In genomic region chr12:122726056-122726558, GRCh38 we compare ENCODE assay signal across 9 cellular contexts. TPM values are rescaled to one million over a fixed set of nuclear protein-coding genes. Genes with fewer than 3 reads are reported as not detected.
A peak's percentile ranks its signal among the peaks of the same experiment; 100 is the strongest.
DNase-seq lines count a peak whose midpoint lies in the region; ATAC-seq and TF ChIP-seq lines count a peak whose summit lies in the region.
"Had no signal": no experiment of that assay in that cellular context is flagged by ENCODE, and none has a peak within 500 bp of the region (broad histone marks: within the 10 kb centered on the region; RNA-seq: fewer than 3 reads in every experiment).

No MANE protein-coding gene starts in this region.

- H3K27ac Mint-ChIP-seq in activated T-cell treated with anti-CD3 and anti-CD28 coated beads, Interleukin-2, amount 50 U/mL, for 72 hours: peak overlapping the region; percentile 71

- TF ChIP-seq CTCF in GM06990 (IDR thresholded peaks at IDR 0.05; ENCODE audit: insufficient read depth, low read length, poor library complexity, severe bottlenecking): no peak

- H3K4me1 ChIP-seq in HUES64 (ENCODE audit: insufficient read depth, low read length): peaks cover 7% of the 10 kb centered on the region; the same call in 1 of the 2 replicates

- 21% methylated on average over 1 of the region's 5 CpGs for WGBS in HUES64

- peaks cover 12% of the 10 kb centered on the region for H3K27me3 Mint-ChIP-seq in activated T-cell treated with anti-CD3 and anti-CD28 coated beads, Interleukin-2, amount 50 U/mL, for 72 hours (ENCODE audit: low read depth)

- H3K27me3 ChIP-seq in GM06990 (replicated peaks; ENCODE audit: control insufficient read depth, insufficient read depth, low read length): no peaks in the 10 kb centered on the region
- H3K27me3 ChIP-seq in HUES64 (ENCODE audit: insufficient read depth, low read length): no peaks in the 10 kb centered on the region

- no peaks in the 10 kb centered on the region for H3K9me3 Mint-ChIP-seq in activated T-cell treated with anti-CD3 and anti-CD28 coated beads, Interleukin-2, amount 50 U/mL, for 72 hours

- H3K27ac ChIP-seq in HUES64 (ENCODE audit: low read depth, low read length): peak overlapping the region; percentile 66

- peak overlapping the region; percentile 63 to 77 for H3K4me3 Mint-ChIP-seq in activated T-cell treated with anti-CD3 and anti-CD28 coated beads, Interleukin-2, amount 50 U/mL, for 72 hours

- H3K36me3 Mint-ChIP-seq in activated T-cell treated with anti-CD3 and anti-CD28 coated beads, Interleukin-2, amount 50 U/mL, for 72 hours (ENCODE audit: insufficient read depth in 2 of 2): no peaks in the 10 kb centered on the region

- H3K4me1 Mint-ChIP-seq in activated T-cell treated with anti-CD3 and anti-CD28 coated beads, Interleukin-2, amount 50 U/mL, for 72 hours (ENCODE audit: low read depth): peaks cover 65% of the 10 kb centered on the region

- H3K9ac ChIP-seq in HUES64 (ENCODE audit: low read depth, low read length): peak overlapping the region; percentile 49; the same call in 1 of the 2 replicates

- ATAC-seq in activated T-cell treated with anti-CD3 and anti-CD28 coated beads, Interleukin-2, amount 50 U/mL, for 72 hours (replicated peaks in 1 of 2): peak; percentile 46 to 47
- ATAC-seq in GM21825 (IDR thresholded peaks at IDR 0.05; ENCODE audit: unreplicated experiment): no peak
- no peak for ATAC-seq in HG02571 (IDR thresholded peaks at IDR 0.05; ENCODE audit: unreplicated experiment)

- H3K9me3 ChIP-seq in HUES64 (ENCODE audit: insufficient read depth, low read depth, low read length): no peaks in the 10 kb centered on the region

- no peaks in the 10 kb centered on the region for H3K36me3 ChIP-seq in GM06990 (ENCODE audit: control insufficient read depth, insufficient read depth, low read length)
- no peaks in the 10 kb centered on the region for H3K36me3 ChIP-seq in HUES64 (ENCODE audit: insufficient read depth, low read length)

- DNase-seq in GM06990 (ENCODE audit: extremely low read depth, insufficient read length) (peak; percentile 50), lung microvascular endothelial cell (ENCODE audit: low read depth in 2 of 2) (peak; percentile 23 to 67), NCI-H1105 treated with DMSO at 0.1 percent for 48 hours (lab: John Stamatoyannopoulos, UW) (no peak), NCI-H2081 (lab: John Stamatoyannopoulos, UW) (no peak)
- peak in 1 of 2 donors; percentile 45 for DNase-seq in activated T-cell treated with anti-CD3 and anti-CD28 coated beads, Interleukin-2, amount 50 U/mL, for 72 hours

- H3K4me3 ChIP-seq in GM06990 (replicated peaks; ENCODE audit: low read depth, low read length): no peak overlapping the region
- no peak overlapping the region for H3K4me3 ChIP-seq in HUES64 (ENCODE audit: low read length)

RNA-seq across cellular contexts. Expression of gene HCAR1, which starts 4.5 kb away (rescaled TPM):
- polyA plus RNA-seq in HUES64 (2013, experiment 1 of 2): not detected
- not detected for polyA plus RNA-seq in HUES64 (2013, experiment 2 of 2)
- under 1 TPM; 0.12 to 0.34 TPM for total RNA-seq in activated T-cell treated with anti-CD3 and anti-CD28 coated beads, Interleukin-2, amount 50 U/mL, for 72 hours
- total RNA-seq in lung microvascular endothelial cell: under 0.01 TPM in 1 of 2 replicates, not detected in the other
- total RNA-seq: LHCN-M2 had no signal

RNA-seq across cellular contexts. Expression of gene HCAR3, which starts 9.5 kb away (rescaled TPM):
- not detected for polyA plus RNA-seq in HUES64 (2013, experiment 1 of 2)
- polyA plus RNA-seq in HUES64 (2013, experiment 2 of 2): not detected
- total RNA-seq in activated T-cell treated with anti-CD3 and anti-CD28 coated beads, Interleukin-2, amount 50 U/mL, for 72 hours: not detected
- not detected in 2 replicates for total RNA-seq in lung microvascular endothelial cell
- total RNA-seq: LHCN-M2 had no signal

RNA-seq across cellular contexts. Expression of gene HCAR2, which starts 22.9 kb away (rescaled TPM):
- polyA plus RNA-seq in HUES64 (2013, experiment 1 of 2): not detected
- not detected for polyA plus RNA-seq in HUES64 (2013, experiment 2 of 2)
- not detected for total RNA-seq in activated T-cell treated with anti-CD3 and anti-CD28 coated beads, Interleukin-2, amount 50 U/mL, for 72 hours
- not detected in 2 replicates for total RNA-seq in lung microvascular endothelial cell
- total RNA-seq: LHCN-M2 had no signal

RNA-seq across cellular contexts. Expression of gene DENR, which starts 26.5 kb away (rescaled TPM):
- polyA plus RNA-seq in HUES64 (2013, experiment 1 of 2): 63.2 TPM
- 59.1 TPM for polyA plus RNA-seq in HUES64 (2013, experiment 2 of 2)
- total RNA-seq in activated T-cell treated with anti-CD3 and anti-CD28 coated beads, Interleukin-2, amount 50 U/mL, for 72 hours: 10 to 100 TPM; 63.6 to 72.2 TPM
- 25.6 and 27.7 TPM in 2 replicates for total RNA-seq in lung microvascular endothelial cell

RNA-seq across cellular contexts. Expression of gene CCDC62, which starts 48.3 kb away (rescaled TPM):
- polyA plus RNA-seq in HUES64 (2013, experiment 1 of 2): 0.10 TPM
- polyA plus RNA-seq in HUES64 (2013, experiment 2 of 2): 0.32 TPM
- 1 to 10 TPM in 1 of 2 donors, under 1 TPM in 1; 0.82 to 1.5 TPM for total RNA-seq in activated T-cell treated with anti-CD3 and anti-CD28 coated beads, Interleukin-2, amount 50 U/mL, for 72 hours
- total RNA-seq in lung microvascular endothelial cell: 0.22 and 0.40 TPM in 2 replicates

Comparison
In these comparisons a context has a peak if more than half of its experiments do, and no peak if none do; other contexts are left out.
1. DNase-seq: peak in GM06990 (single experiment) and lung microvascular endothelial cell (2 of 2); none in NCI-H1105 treated with DMSO at 0.1 percent for 48 hours (single experiment) and NCI-H2081 (0 of 2).
2. ATAC-seq: peak in activated T-cell treated with anti-CD3 and anti-CD28 coated beads, Interleukin-2, amount 50 U/mL, for 72 hours (2 of 2); none in GM21825 (single experiment) and HG02571 (single experiment).